1 cellular context compared by ENCODE assay signal in the genomic region with DNA sequence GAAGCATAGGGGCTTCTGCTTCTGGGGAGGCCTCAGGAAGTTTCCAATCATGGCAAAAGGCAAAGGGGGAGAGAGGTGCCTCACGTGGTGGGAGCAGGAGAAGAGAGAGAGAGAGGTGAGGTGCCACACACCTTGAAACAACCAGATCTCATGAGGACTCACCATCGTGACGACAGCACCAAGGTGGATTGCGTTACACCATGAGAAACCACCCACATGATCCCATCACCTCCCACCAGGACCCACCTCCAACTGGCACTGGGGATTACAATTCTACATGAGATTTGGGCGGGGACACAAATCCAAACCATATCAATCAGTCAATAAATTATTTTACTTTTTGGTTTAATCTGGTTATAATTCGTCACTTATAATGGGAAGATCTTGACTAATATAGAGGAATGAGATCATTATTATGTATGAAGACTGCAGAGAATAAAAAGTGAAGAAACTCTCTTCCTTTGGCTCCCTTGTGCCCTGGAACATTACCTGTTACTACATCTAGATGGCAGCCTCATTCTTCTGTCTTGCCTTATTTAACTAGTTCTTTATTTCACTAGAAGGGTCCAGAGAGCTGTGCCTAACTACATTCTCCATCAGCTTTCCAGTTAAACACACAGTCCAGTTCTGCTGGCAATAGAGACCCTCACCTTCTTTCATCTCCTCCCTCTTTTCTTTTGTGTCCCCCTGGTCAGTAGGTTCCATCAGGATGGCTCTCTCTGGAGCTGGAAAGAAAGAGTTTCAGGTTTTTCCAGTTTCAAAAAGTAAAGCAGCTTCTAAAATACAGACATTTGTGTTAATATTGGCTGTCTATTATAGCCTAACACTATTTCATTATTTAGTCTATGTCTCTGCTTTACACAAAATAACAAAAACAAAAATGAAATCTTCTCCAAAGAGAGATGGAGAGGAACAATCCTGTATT.
TF ChIP-seq lines count a peak whose summit lies in the region.

No MANE protein-coding gene starts in this region.

TF ChIP-seq in SK-N-SH treated with all-trans-retinoic acid at 6 μM for 48 hours, 23 proteins besides CTCF, POLR2A, EP300 and RAD21 (continued from another document):
- TF ChIP-seq, protein P1, sequence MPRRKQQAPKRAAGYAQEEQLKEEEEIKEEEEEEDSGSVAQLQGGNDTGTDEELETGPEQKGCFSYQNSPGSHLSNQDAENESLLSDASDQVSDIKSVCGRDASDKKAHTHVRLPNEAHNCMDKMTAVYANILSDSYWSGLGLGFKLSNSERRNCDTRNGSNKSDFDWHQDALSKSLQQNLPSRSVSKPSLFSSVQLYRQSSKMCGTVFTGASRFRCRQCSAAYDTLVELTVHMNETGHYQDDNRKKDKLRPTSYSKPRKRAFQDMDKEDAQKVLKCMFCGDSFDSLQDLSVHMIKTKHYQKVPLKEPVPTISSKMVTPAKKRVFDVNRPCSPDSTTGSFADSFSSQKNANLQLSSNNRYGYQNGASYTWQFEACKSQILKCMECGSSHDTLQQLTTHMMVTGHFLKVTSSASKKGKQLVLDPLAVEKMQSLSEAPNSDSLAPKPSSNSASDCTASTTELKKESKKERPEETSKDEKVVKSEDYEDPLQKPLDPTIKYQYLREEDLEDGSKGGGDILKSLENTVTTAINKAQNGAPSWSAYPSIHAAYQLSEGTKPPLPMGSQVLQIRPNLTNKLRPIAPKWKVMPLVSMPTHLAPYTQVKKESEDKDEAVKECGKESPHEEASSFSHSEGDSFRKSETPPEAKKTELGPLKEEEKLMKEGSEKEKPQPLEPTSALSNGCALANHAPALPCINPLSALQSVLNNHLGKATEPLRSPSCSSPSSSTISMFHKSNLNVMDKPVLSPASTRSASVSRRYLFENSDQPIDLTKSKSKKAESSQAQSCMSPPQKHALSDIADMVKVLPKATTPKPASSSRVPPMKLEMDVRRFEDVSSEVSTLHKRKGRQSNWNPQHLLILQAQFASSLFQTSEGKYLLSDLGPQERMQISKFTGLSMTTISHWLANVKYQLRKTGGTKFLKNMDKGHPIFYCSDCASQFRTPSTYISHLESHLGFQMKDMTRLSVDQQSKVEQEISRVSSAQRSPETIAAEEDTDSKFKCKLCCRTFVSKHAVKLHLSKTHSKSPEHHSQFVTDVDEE (CRISPR knock-in tag; IDR thresholded peaks at IDR 0.05), result no peak
- TF ChIP-seq OSR1 (CRISPR knock-in tag; IDR thresholded peaks at IDR 0.05) (no peak), RARB (CRISPR knock-in tag; IDR thresholded peaks at IDR 0.05) (no peak), SNAI2 (CRISPR knock-in tag; IDR thresholded peaks at IDR 0.05) (no peak)
